In the genomic region with DNA sequence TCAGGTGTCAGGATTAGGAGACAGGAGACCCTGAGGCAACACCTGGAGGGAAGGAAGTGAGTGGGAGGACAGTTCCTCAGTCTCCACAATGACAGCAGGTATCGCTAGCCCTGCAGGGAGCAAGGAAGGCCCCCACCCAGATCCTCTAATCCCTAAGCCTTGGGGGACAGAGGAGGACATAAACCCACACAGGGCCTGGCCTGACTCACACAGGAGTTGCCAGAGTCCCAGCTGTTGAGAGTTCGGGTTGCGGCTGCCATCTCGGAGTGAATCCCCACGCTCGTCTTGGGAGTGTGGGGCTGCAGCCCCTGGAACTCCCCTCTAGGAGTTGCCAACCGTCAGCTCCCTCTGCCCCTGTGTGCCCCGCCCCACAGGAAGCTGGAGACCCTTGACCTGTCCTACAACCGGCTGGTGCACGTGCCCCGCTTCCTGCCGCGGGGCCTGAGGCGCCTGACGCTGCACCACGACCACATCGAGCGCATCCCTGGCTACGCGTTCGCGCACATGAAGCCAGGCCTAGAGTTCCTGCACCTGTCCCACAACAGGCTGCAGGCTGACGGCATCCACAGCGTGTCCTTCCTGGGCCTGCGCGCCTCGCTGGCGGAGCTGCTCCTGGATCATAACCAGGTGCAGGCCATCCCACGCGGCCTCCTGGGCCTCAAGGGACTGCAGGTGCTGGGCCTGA, we compare ENCODE assay signal across 1 cellular context.
TF ChIP-seq lines count a peak whose summit lies in the region.

No MANE protein-coding gene starts in this region.

TF ChIP-seq in H1, 55 proteins besides CTCF, POLR2A, EP300 and RAD21:
- TF ChIP-seq TEAD4 (IDR thresholded peaks at IDR 0.05; ENCODE audit: low read depth, low read length) (no peak), BACH1 (IDR thresholded peaks at IDR 0.05; ENCODE audit: low read length) (no peak), SP4 (IDR thresholded peaks at IDR 0.05; ENCODE audit: low read length) (no peak), NANOG (IDR thresholded peaks at IDR 0.05; ENCODE audit: insufficient read depth, low read depth, low read length, poor library complexity, severe bottlenecking) (no peak), HDAC2 (IDR thresholded peaks at IDR 0.05; ENCODE audit: borderline replicate concordance in 1 of 2, low read depth in 2 of 2, low read length in 2 of 2) (no peak), KDM1A (IDR thresholded peaks at IDR 0.05; ENCODE audit: borderline replicate concordance, low read length) (no peak), CBX5 (IDR thresholded peaks at IDR 0.05; ENCODE audit: low read depth, low read length) (no peak), CEBPB (IDR thresholded peaks at IDR 0.05; ENCODE audit: low read depth, low read length) (no peak), SIX5 (IDR thresholded peaks at IDR 0.05; ENCODE audit: low read depth, low read length) (no peak), JUN (IDR thresholded peaks at IDR 0.05; ENCODE audit: low read depth, low read length) (no peak)
